1 cellular context compared by ENCODE assay signal in genomic region chr1:1020415-1021009, GRCh38.
TF ChIP-seq lines count a peak whose summit lies in the region.

No MANE protein-coding gene starts in this region.

TF ChIP-seq in HepG2, 621 proteins besides CTCF, POLR2A, EP300 and RAD21 (continues in another document):
- no peak for TF ChIP-seq ZMYM3 (CRISPR knock-in tag; IDR thresholded peaks at IDR 0.05)
- TF ChIP-seq TFDP1 (CRISPR knock-in tag; IDR thresholded peaks at IDR 0.05; ENCODE audit: borderline replicate concordance), result no peak; the same call in 1 of the 2 replicates
- TF ChIP-seq TBL1XR1 (IDR thresholded peaks at IDR 0.05; ENCODE audit: borderline replicate concordance, low read length, partially characterized antibody), result no peak
- TF ChIP-seq, protein P1, sequence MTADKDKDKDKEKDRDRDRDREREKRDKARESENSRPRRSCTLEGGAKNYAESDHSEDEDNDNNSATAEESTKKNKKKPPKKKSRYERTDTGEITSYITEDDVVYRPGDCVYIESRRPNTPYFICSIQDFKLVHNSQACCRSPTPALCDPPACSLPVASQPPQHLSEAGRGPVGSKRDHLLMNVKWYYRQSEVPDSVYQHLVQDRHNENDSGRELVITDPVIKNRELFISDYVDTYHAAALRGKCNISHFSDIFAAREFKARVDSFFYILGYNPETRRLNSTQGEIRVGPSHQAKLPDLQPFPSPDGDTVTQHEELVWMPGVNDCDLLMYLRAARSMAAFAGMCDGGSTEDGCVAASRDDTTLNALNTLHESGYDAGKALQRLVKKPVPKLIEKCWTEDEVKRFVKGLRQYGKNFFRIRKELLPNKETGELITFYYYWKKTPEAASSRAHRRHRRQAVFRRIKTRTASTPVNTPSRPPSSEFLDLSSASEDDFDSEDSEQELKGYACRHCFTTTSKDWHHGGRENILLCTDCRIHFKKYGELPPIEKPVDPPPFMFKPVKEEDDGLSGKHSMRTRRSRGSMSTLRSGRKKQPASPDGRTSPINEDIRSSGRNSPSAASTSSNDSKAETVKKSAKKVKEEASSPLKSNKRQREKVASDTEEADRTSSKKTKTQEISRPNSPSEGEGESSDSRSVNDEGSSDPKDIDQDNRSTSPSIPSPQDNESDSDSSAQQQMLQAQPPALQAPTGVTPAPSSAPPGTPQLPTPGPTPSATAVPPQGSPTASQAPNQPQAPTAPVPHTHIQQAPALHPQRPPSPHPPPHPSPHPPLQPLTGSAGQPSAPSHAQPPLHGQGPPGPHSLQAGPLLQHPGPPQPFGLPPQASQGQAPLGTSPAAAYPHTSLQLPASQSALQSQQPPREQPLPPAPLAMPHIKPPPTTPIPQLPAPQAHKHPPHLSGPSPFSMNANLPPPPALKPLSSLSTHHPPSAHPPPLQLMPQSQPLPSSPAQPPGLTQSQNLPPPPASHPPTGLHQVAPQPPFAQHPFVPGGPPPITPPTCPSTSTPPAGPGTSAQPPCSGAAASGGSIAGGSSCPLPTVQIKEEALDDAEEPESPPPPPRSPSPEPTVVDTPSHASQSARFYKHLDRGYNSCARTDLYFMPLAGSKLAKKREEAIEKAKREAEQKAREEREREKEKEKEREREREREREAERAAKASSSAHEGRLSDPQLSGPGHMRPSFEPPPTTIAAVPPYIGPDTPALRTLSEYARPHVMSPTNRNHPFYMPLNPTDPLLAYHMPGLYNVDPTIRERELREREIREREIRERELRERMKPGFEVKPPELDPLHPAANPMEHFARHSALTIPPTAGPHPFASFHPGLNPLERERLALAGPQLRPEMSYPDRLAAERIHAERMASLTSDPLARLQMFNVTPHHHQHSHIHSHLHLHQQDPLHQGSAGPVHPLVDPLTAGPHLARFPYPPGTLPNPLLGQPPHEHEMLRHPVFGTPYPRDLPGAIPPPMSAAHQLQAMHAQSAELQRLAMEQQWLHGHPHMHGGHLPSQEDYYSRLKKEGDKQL (CRISPR knock-in tag; IDR thresholded peaks at IDR 0.05; ENCODE audit: low read depth), result no peak
- no peak for TF ChIP-seq IKZF1 (IDR thresholded peaks at IDR 0.05)
- TF ChIP-seq, protein P2, sequence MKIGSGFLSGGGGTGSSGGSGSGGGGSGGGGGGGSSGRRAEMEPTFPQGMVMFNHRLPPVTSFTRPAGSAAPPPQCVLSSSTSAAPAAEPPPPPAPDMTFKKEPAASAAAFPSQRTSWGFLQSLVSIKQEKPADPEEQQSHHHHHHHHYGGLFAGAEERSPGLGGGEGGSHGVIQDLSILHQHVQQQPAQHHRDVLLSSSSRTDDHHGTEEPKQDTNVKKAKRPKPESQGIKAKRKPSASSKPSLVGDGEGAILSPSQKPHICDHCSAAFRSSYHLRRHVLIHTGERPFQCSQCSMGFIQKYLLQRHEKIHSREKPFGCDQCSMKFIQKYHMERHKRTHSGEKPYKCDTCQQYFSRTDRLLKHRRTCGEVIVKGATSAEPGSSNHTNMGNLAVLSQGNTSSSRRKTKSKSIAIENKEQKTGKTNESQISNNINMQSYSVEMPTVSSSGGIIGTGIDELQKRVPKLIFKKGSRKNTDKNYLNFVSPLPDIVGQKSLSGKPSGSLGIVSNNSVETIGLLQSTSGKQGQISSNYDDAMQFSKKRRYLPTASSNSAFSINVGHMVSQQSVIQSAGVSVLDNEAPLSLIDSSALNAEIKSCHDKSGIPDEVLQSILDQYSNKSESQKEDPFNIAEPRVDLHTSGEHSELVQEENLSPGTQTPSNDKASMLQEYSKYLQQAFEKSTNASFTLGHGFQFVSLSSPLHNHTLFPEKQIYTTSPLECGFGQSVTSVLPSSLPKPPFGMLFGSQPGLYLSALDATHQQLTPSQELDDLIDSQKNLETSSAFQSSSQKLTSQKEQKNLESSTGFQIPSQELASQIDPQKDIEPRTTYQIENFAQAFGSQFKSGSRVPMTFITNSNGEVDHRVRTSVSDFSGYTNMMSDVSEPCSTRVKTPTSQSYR (CRISPR knock-in tag; IDR thresholded peaks at IDR 0.05; ENCODE audit: borderline replicate concordance), result no peak
- TF ChIP-seq, protein P3, sequence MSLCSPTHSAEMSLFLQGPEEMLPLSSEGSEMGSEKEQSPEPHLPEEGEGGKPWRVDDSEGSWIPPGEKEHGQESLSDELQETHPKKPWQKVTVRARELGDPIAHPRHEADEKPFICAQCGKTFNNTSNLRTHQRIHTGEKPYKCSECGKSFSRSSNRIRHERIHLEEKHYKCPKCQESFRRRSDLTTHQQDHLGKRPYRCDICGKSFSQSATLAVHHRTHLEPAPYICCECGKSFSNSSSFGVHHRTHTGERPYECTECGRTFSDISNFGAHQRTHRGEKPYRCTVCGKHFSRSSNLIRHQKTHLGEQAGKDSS (CRISPR knock-in tag; IDR thresholded peaks at IDR 0.05; ENCODE audit: borderline replicate concordance, low read depth), result no peak
- TF ChIP-seq RBFOX2 (IDR thresholded peaks at IDR 0.05; ENCODE audit: low read depth, low read length), result 0 out of 2 replicates have a peak, but pooled peaks have one; percentile 5
- TF ChIP-seq CEBPG (CRISPR knock-in tag; IDR thresholded peaks at IDR 0.05), result no peak
- no peak for TF ChIP-seq ZNF44 (CRISPR knock-in tag; IDR thresholded peaks at IDR 0.05)
- peak; percentile 5; the same call in 1 of the 2 replicates for TF ChIP-seq ZNF556 (CRISPR knock-in tag; IDR thresholded peaks at IDR 0.05; ENCODE audit: borderline replicate concordance)
- no peak for TF ChIP-seq HOXD1 (CRISPR knock-in tag; IDR thresholded peaks at IDR 0.05)
- no peak for TF ChIP-seq ATF5 (CRISPR knock-in tag; IDR thresholded peaks at IDR 0.05; ENCODE audit: low read depth)
- no peak for TF ChIP-seq ZFP37 (CRISPR knock-in tag; IDR thresholded peaks at IDR 0.05; ENCODE audit: borderline replicate concordance)
- TF ChIP-seq ZNF780A (CRISPR knock-in tag; IDR thresholded peaks at IDR 0.05), result no peak
- TF ChIP-seq, protein P4, sequence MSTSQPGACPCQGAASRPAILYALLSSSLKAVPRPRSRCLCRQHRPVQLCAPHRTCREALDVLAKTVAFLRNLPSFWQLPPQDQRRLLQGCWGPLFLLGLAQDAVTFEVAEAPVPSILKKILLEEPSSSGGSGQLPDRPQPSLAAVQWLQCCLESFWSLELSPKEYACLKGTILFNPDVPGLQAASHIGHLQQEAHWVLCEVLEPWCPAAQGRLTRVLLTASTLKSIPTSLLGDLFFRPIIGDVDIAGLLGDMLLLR (CRISPR knock-in tag; IDR thresholded peaks at IDR 0.05), result no peak
- TF ChIP-seq, protein P5, sequence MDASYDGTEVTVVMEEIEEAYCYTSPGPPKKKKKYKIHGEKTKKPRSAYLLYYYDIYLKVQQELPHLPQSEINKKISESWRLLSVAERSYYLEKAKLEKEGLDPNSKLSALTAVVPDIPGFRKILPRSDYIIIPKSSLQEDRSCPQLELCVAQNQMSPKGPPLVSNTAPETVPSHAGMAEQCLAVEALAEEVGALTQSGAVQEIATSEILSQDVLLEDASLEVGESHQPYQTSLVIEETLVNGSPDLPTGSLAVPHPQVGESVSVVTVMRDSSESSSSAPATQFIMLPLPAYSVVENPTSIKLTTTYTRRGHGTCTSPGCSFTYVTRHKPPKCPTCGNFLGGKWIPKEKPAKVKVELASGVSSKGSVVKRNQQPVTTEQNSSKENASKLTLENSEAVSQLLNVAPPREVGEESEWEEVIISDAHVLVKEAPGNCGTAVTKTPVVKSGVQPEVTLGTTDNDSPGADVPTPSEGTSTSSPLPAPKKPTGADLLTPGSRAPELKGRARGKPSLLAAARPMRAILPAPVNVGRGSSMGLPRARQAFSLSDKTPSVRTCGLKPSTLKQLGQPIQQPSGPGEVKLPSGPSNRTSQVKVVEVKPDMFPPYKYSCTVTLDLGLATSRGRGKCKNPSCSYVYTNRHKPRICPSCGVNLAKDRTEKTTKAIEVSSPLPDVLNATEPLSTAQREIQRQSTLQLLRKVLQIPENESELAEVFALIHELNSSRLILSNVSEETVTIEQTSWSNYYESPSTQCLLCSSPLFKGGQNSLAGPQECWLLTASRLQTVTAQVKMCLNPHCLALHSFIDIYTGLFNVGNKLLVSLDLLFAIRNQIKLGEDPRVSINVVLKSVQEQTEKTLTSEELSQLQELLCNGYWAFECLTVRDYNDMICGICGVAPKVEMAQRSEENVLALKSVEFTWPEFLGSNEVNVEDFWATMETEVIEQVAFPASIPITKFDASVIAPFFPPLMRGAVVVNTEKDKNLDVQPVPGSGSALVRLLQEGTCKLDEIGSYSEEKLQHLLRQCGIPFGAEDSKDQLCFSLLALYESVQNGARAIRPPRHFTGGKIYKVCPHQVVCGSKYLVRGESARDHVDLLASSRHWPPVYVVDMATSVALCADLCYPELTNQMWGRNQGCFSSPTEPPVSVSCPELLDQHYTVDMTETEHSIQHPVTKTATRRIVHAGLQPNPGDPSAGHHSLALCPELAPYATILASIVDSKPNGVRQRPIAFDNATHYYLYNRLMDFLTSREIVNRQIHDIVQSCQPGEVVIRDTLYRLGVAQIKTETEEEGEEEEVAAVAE (CRISPR knock-in tag; IDR thresholded peaks at IDR 0.05; ENCODE audit: borderline replicate concordance), result no peak
- no peak for TF ChIP-seq SSRP1 (CRISPR knock-in tag; IDR thresholded peaks at IDR 0.05)
- TF ChIP-seq, protein P6, sequence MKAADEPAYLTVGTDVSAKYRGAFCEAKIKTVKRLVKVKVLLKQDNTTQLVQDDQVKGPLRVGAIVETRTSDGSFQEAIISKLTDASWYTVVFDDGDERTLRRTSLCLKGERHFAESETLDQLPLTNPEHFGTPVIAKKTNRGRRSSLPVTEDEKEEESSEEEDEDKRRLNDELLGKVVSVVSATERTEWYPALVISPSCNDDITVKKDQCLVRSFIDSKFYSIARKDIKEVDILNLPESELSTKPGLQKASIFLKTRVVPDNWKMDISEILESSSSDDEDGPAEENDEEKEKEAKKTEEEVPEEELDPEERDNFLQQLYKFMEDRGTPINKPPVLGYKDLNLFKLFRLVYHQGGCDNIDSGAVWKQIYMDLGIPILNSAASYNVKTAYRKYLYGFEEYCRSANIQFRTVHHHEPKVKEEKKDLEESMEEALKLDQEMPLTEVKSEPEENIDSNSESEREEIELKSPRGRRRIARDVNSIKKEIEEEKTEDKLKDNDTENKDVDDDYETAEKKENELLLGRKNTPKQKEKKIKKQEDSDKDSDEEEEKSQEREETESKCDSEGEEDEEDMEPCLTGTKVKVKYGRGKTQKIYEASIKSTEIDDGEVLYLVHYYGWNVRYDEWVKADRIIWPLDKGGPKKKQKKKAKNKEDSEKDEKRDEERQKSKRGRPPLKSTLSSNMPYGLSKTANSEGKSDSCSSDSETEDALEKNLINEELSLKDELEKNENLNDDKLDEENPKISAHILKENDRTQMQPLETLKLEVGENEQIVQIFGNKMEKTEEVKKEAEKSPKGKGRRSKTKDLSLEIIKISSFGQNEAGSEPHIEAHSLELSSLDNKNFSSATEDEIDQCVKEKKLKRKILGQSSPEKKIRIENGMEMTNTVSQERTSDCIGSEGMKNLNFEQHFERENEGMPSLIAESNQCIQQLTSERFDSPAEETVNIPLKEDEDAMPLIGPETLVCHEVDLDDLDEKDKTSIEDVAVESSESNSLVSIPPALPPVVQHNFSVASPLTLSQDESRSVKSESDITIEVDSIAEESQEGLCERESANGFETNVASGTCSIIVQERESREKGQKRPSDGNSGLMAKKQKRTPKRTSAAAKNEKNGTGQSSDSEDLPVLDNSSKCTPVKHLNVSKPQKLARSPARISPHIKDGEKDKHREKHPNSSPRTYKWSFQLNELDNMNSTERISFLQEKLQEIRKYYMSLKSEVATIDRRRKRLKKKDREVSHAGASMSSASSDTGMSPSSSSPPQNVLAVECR (CRISPR knock-in tag; IDR thresholded peaks at IDR 0.05; ENCODE audit: borderline replicate concordance), result peak; percentile 2; the same call in 1 of the 2 replicates
- TF ChIP-seq ZBTB10 (CRISPR knock-in tag; IDR thresholded peaks at IDR 0.05; ENCODE audit: borderline replicate concordance), result peak; percentile 39; the same call in 1 of the 2 replicates
- TF ChIP-seq, protein P7, sequence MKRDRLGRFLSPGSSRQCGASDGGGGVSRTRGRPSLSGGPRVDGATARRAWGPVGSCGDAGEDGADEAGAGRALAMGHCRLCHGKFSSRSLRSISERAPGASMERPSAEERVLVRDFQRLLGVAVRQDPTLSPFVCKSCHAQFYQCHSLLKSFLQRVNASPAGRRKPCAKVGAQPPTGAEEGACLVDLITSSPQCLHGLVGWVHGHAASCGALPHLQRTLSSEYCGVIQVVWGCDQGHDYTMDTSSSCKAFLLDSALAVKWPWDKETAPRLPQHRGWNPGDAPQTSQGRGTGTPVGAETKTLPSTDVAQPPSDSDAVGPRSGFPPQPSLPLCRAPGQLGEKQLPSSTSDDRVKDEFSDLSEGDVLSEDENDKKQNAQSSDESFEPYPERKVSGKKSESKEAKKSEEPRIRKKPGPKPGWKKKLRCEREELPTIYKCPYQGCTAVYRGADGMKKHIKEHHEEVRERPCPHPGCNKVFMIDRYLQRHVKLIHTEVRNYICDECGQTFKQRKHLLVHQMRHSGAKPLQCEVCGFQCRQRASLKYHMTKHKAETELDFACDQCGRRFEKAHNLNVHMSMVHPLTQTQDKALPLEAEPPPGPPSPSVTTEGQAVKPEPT (CRISPR knock-in tag; IDR thresholded peaks at IDR 0.05; ENCODE audit: low read depth), result no peak
